14 cellular contexts compared by ENCODE assay signal in the genomic region with DNA sequence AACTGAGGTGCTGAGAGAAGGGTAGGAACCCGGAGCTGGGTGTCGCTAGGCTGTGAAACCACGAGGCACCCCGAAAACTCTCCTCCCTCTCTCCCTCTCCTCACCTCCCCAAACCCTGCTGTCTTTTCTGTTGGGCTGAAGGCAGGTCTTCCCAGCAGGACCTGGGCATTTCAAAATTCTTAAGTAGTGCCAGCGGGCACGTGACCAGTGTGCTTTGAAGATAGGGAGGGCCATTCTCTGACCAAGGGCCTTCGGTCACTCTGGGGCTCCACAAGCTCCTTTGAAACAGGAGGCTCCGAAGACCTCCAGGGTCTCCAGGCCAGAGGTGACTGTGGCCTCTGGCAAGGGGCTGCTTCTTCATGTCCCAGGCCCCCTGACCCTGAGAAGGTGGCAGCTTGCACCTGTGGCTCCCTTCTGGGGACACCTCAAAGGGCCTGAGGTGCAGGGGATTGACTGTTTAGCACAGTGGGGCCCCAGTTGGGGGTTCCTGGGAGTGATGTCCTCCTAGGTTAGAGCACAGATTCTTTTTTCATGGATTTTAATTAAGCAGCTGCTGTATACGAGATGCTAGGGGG. TPM values are rescaled to one million over a fixed set of nuclear protein-coding genes. Genes with fewer than 3 reads are reported as not detected.
DNase-seq lines count a peak whose midpoint lies in the region; ATAC-seq, FAIRE-seq and TF ChIP-seq lines count a peak whose summit lies in the region.
"Had no signal": no experiment of that assay in that cellular context is flagged by ENCODE, and none has a peak within 500 bp of the region (broad histone marks: within the 10 kb centered on the region; RNA-seq: fewer than 3 reads in every experiment).

No MANE protein-coding gene starts in this region.

- no peak overlapping the region for H3K18ac ChIP-seq in H1 (ENCODE audit: extremely low read depth, low read length)

- H3K9me3 ChIP-seq in left ventricle myocardium inferior (replicated peaks) (no peaks in the 10 kb centered on the region), H1 (ENCODE audit: insufficient read depth in 2 of 2, low read depth in 1 of 2, low read length in 1 of 2) (no peaks in the 10 kb centered on the region), osteoblast (ENCODE audit: low read depth, low read length) (no peaks in the 10 kb centered on the region)

- H3K4me3 ChIP-seq in left ventricle myocardium inferior (no peak overlapping the region), H1 (ENCODE audit: extremely low read depth in 1 of 4, insufficient read depth in 2 of 4, low read depth in 3 of 4, low read length in 4 of 4) (no peak overlapping the region), osteoblast (ENCODE audit: insufficient read depth, low read length) (no peak overlapping the region), urinary bladder (ENCODE audit: low read depth, low read length) (no peak overlapping the region)

- H3K27ac ChIP-seq in left ventricle myocardium inferior (replicated peaks) (peak overlapping the region; percentile 95), H1 (ENCODE audit: low read depth, low read length) (no peak overlapping the region), osteoblast (ENCODE audit: low read depth, low read length) (peak overlapping the region; percentile 24), urinary bladder (ENCODE audit: low read depth) (peak overlapping the region; percentile 42)

- TF ChIP-seq POLR2A in H1 (IDR thresholded peaks at IDR 0.05; ENCODE audit: control extremely low read depth in 1 of 2, low read depth in 2 of 2, low read length in 2 of 2): no peak

- no peak overlapping the region for H2AK5ac ChIP-seq in H1 (ENCODE audit: low read depth, low read length)

- WGBS in H1 (ENCODE audit: extremely low coverage in 1 of 2, insufficient coverage in 1 of 2, insufficient read length in 1 of 2, insufficient replicate concordance in 2 of 2, low coverage in 1 of 2, low lambda C conversion rate in 2 of 2, missing lambda C conversion rate in 1 of 2), 2 experiments: 98% methylated on average over 9 of the region's 9 CpGs; no CpG with 5 or more reads in 1 of the 2 experiments
- 85% methylated on average over 9 of the region's 9 CpGs for WGBS in urinary bladder

- no peaks in the 10 kb centered on the region for H3K23me2 ChIP-seq in H1 (ENCODE audit: low read depth, low read length)

- POLR2A ChIA-PET in H1 (lab: Charles Lee; ENCODE audit: partially characterized antibody): interaction anchor here (0.6 to 1.6 kb wide), 4 partner anchors 14 to 145 kb away, joined by 3 to 4 read pairs (median 4); partner anchors contain the start of gene DNM2

- no peak overlapping the region for H3K14ac ChIP-seq in H1 (ENCODE audit: insufficient read length)

- no peak for TF ChIP-seq EP300 in H1 (IDR thresholded peaks at IDR 0.05; ENCODE audit: borderline replicate concordance in 1 of 2, low read depth in 2 of 2, low read length in 2 of 2)

- H2BK5ac ChIP-seq in H1 (ENCODE audit: low read depth, low read length): peak overlapping the region; percentile 24; the same call in 1 of the 2 replicates

- TF ChIP-seq RAD21 in H1 (IDR thresholded peaks at IDR 0.05 in 1 of 2, conservative IDR thresholded peaks at IDR 0.05 in 1 of 2; ENCODE audit: low read depth in 2 of 2, low read length in 2 of 2): no peak

- H3K79me1 ChIP-seq in H1 (ENCODE audit: low read depth, low read length): peaks cover 18% of the 10 kb centered on the region

- H4K5ac ChIP-seq in H1 (ENCODE audit: insufficient read length, low read depth, low read length): no peak overlapping the region

- H2BK12ac ChIP-seq in H1 (ENCODE audit: low read depth, low read length): no peak overlapping the region

- H2AFZ ChIP-seq in H1 (ENCODE audit: low read length) (no peak overlapping the region), osteoblast (ENCODE audit: low read length) (no peak overlapping the region)

- no peak overlapping the region for H2BK15ac ChIP-seq in H1 (ENCODE audit: low read length)

- in situ Hi-C loops in GM13976 (cut with MboI; ENCODE audit: low sequenced_read_pairs, unreplicated experiment): no loop called here

- no peak overlapping the region for H2BK20ac ChIP-seq in H1 (ENCODE audit: low read length)

- CTCF ChIA-PET in H1 (lab: Charles Lee; ENCODE audit: partially characterized antibody): interaction anchor here (1.0 to 2.1 kb wide), 7 partner anchors 13 to 95 kb away, joined by 3 to 11 read pairs (median 3); partner anchors contain the start of gene DNM2

- H3K23ac ChIP-seq in H1 (ENCODE audit: insufficient read length): no peak overlapping the region

- H4K20me1 ChIP-seq in H1 (replicated peaks in 1 of 2; ENCODE audit: control insufficient read depth in 1 of 2, insufficient read depth in 2 of 2, low read length in 2 of 2) (peaks cover 4 to 19% of the 10 kb centered on the region in 2 experiments), osteoblast (ENCODE audit: insufficient read depth, low read length) (peaks cover 69% of the 10 kb centered on the region)

- H4K8ac ChIP-seq in H1 (ENCODE audit: extremely low read depth, insufficient read depth, low read length): peak overlapping the region; percentile 28; the same call in 1 of the 2 replicates

- no peak overlapping the region for H3K9ac ChIP-seq in H1 (replicated peaks in 1 of 4; ENCODE audit: extremely low read depth in 1 of 4, low read depth in 3 of 4, low read length in 3 of 4)

- H3K79me2 ChIP-seq in H1 (ENCODE audit: control insufficient read depth in 1 of 2, insufficient read depth in 2 of 2, low read length in 2 of 2): peaks cover 0 to 11% of the 10 kb centered on the region in 2 experiments; a peak in 2 of 4 replicates
- peaks cover 89% of the 10 kb centered on the region for H3K79me2 ChIP-seq in osteoblast (ENCODE audit: insufficient read depth, low read length)

- no peak overlapping the region for H3K56ac ChIP-seq in H1 (replicated peaks; ENCODE audit: insufficient read length, low read depth, low read length)

- H3K27me3 ChIP-seq in left ventricle myocardium inferior (ENCODE audit: low read depth) (no peaks in the 10 kb centered on the region), H1 (replicated peaks in 1 of 4; ENCODE audit: control insufficient read depth in 3 of 4, extremely low read depth in 1 of 4, insufficient read depth in 3 of 4, low read length in 3 of 4) (no peaks in the 10 kb centered on the region), osteoblast (ENCODE audit: insufficient read depth, low read length) (no peaks in the 10 kb centered on the region)

- no peak overlapping the region for H2BK120ac ChIP-seq in H1 (replicated peaks; ENCODE audit: low read depth, low read length)

- H3K4me2 ChIP-seq in H1 (ENCODE audit: insufficient read depth in 1 of 2, low read depth in 2 of 2, low read length in 2 of 2): no peak overlapping the region
- H3K4me2 ChIP-seq in osteoblast (ENCODE audit: insufficient read depth, low read length): peak overlapping the region; percentile 50

- no peak for FAIRE-seq in H1 (lab: Jason Lieb, UNC)

- no peak overlapping the region for H3K4ac ChIP-seq in H1 (replicated peaks; ENCODE audit: insufficient read length, low read depth, low read length)

- ATAC-seq in left ventricle myocardium superior: no peak

- H3K4me1 ChIP-seq in left ventricle myocardium inferior (peaks cover 98% of the 10 kb centered on the region), H1 (replicated peaks in 1 of 4; ENCODE audit: control insufficient read depth in 3 of 4, insufficient read depth in 4 of 4, low read length in 3 of 4) (peaks cover 2 to 10% (median 5%) of the 10 kb centered on the region in 4 experiments; a peak in 4 of 7 replicates), osteoblast (ENCODE audit: insufficient read depth, low read length) (peaks cover 16% of the 10 kb centered on the region), urinary bladder (ENCODE audit: insufficient read depth) (no peaks in the 10 kb centered on the region)

- H3K36me3 ChIP-seq in left ventricle myocardium inferior: peaks cover 7% of the 10 kb centered on the region
- peaks cover 0 to 5% (median 1%) of the 10 kb centered on the region in 4 experiments; a peak in 1 of 8 replicates for H3K36me3 ChIP-seq in H1 (ENCODE audit: control insufficient read depth in 2 of 4, insufficient read depth in 4 of 4, low read length in 3 of 4)
- peaks cover 21% of the 10 kb centered on the region for H3K36me3 ChIP-seq in osteoblast (ENCODE audit: insufficient read depth, low read length)
- H3K36me3 ChIP-seq in urinary bladder (ENCODE audit: insufficient read depth): no peaks in the 10 kb centered on the region

- DNase-seq in left ventricle myocardium inferior (no peak), left ventricle myocardium superior (no peak), H1 (ENCODE audit: low read depth in 1 of 2, low spot score in 2 of 2) (no peak), osteoblast (ENCODE audit: insufficient read length, low spot score, missing footprints) (peak; percentile 6), GM13976 (ENCODE audit: low spot score) (no peak), NCI-H128 (lab: John Stamatoyannopoulos, UW; ENCODE audit: unreplicated experiment) (no peak), inferior parietal cortex (ENCODE audit: extremely low spot score) (no peak)
- DNase-seq: activated CD4-positive, alpha-beta T cell treated with anti-CD3 and anti-CD28 coated beads for 48 hours; AML-193; cortex of kidney; Karpas-422; mammary epithelial cell; NK-92 treated with Interleukin-12 subunit alpha and Interleukin-12 subunit beta, amount 100 ng/mL, for 24 hours had no signal

- no peak overlapping the region for H4K91ac ChIP-seq in H1 (replicated peaks; ENCODE audit: insufficient read length, low read length)

- intact Hi-C loops in left ventricle myocardium inferior (cut with micrococcal nuclease): no loop called here
- intact Hi-C loops in left ventricle myocardium superior (cut with micrococcal nuclease): no loop called here

- TF ChIP-seq CTCF in left ventricle myocardium inferior (IDR thresholded peaks at IDR 0.05; ENCODE audit: borderline replicate concordance) (no peak), H1 (IDR thresholded peaks at IDR 0.05; ENCODE audit: control extremely low read depth in 1 of 3, insufficient read depth in 1 of 3, low read depth in 1 of 3, low read length in 3 of 3) (no peak), osteoblast (IDR thresholded peaks at IDR 0.05; ENCODE audit: extremely low read depth, low read depth, low read length) (no peak), GM13976 (IDR thresholded peaks at IDR 0.05; ENCODE audit: borderline replicate concordance, control extremely low read depth, extremely low read depth, insufficient read depth, missing control alignments) (no peak)

RNA-seq across cellular contexts. Expression of gene DNM2, which starts 48.3 kb away (rescaled TPM):
- total RNA-seq in left ventricle myocardium inferior (156 TPM), left ventricle myocardium superior (201 TPM), osteoblast (89.6 and 102 TPM in 2 replicates), urinary bladder (76.2 TPM)
- 120 TPM in 2 replicates for total RNA-seq in H1 (2021; fragmentation: NEBNext Ultra II Directional; extraction: Animal tissue kit (Norgen Biotek cat#: 25700))
- polyA plus RNA-seq in H1 (2011; rRNA removed) (61.9 and 83.4 TPM in 2 replicates), urinary bladder (87.0 TPM)
- polyA plus RNA-seq in H1 (2011; cell fraction: cytosol; rRNA removed): 67.2 TPM
- 179 TPM for polyA plus RNA-seq in H1 (2011; cell fraction: nucleus; rRNA removed)
- polyA plus RNA-seq in H1 (2012, experiment 1 of 2): 78.8 to 103 TPM (median 98.1 TPM) in 4 replicates
- polyA plus RNA-seq in H1 (2012, experiment 2 of 2): 90.9 TPM
- 65.5 TPM for polyA plus RNA-seq in H1 (2013, experiment 1 of 2)
- polyA plus RNA-seq in H1 (2013, experiment 2 of 2): 58.4 TPM
- polyA minus RNA-seq in H1 (2011; rRNA and poly(A)+ RNA removed): 131 and 151 TPM in 2 replicates
- polyA minus RNA-seq in H1 (2011; cell fraction: cytosol; rRNA and poly(A)+ RNA removed): 66.2 TPM
- 116 TPM for polyA minus RNA-seq in H1 (2011; cell fraction: nucleus; rRNA and poly(A)+ RNA removed)
